Comparison of ENCODE assay signal across 13 cellular contexts in the genomic region with DNA sequence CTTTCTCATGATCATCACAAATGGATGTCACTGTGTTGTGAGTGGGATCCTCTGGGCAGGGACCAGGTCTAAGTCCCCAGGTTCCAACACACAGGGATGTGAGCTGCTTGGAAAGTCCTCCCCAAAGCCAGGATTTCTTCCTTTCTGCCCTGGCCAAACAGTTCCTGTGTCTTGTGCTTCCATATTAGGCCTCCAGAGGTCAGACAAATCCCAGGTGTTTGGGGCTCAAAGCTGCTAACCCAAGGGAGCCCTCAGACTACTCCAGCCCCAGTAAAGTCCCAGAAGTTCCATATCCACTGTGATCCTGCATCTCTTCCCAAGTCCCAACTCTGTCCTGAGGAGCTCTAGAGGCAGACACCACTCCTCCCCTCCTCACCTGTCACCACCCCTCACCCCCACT. TPM values are rescaled to one million over a fixed set of nuclear protein-coding genes. Genes with fewer than 3 reads are reported as not detected.
DNase-seq lines count a peak whose midpoint lies in the region; ATAC-seq and TF ChIP-seq lines count a peak whose summit lies in the region.
"Had no signal": no experiment of that assay in that cellular context is flagged by ENCODE, and none has a peak within 500 bp of the region (broad histone marks: within the 10 kb centered on the region; RNA-seq: fewer than 3 reads in every experiment).

No MANE protein-coding gene starts in this region.

- no peaks in the 10 kb centered on the region for H3K9me3 Mint-ChIP-seq in activated CD8-positive, alpha-beta T cell treated with anti-CD3 and anti-CD28 coated beads for 36 hours
- H3K9me3 Mint-ChIP-seq in activated CD8-positive, alpha-beta T cell treated with anti-CD3 and anti-CD28 coated beads, Interleukin-2, amount 10 ng/mL, durations not matched to agents 7 days and 5 days (ENCODE audit: insufficient read depth), result no peaks in the 10 kb centered on the region
- no peaks in the 10 kb centered on the region for H3K9me3 Mint-ChIP-seq in endothelial cell (ENCODE audit: unreplicated experiment)
- no peaks in the 10 kb centered on the region for H3K9me3 Mint-ChIP-seq in activated T-helper 17 cell treated with anti-CD3 and anti-CD28 coated beads, Interleukin-2, amount 50 U/mL, for 72 hours
- H3K9me3 Mint-ChIP-seq: activated T-cell treated with anti-CD3 and anti-CD28 coated beads, Interleukin-2, amount 50 U/mL, for 72 hours had no signal

- H3K9me3 ChIP-seq in smooth muscle cell (replicated peaks; ENCODE audit: low read depth) (no peaks in the 10 kb centered on the region), upper lobe of right lung (no peaks in the 10 kb centered on the region), vagina (no peaks in the 10 kb centered on the region)

- H3K4me2 ChIP-seq in smooth muscle cell, result no peak overlapping the region

- H3K79me2 ChIP-seq in smooth muscle cell (ENCODE audit: low read depth), result no peaks in the 10 kb centered on the region

- H3K9ac ChIP-seq in smooth muscle cell (ENCODE audit: low read depth), result no peak overlapping the region

- H3F3A ChIP-seq in smooth muscle cell (ENCODE audit: low read depth), result no peaks in the 10 kb centered on the region

- no peak overlapping the region for H3K27ac Mint-ChIP-seq in activated CD8-positive, alpha-beta T cell treated with anti-CD3 and anti-CD28 coated beads for 36 hours
- no peak overlapping the region for H3K27ac Mint-ChIP-seq in activated CD8-positive, alpha-beta T cell treated with anti-CD3 and anti-CD28 coated beads, Interleukin-2, amount 10 ng/mL, durations not matched to agents 7 days and 5 days
- no peak overlapping the region for H3K27ac Mint-ChIP-seq in endothelial cell (ENCODE audit: unreplicated experiment)
- H3K27ac Mint-ChIP-seq in activated T-helper 17 cell treated with anti-CD3 and anti-CD28 coated beads, Interleukin-2, amount 50 U/mL, for 72 hours, result no peak overlapping the region
- H3K27ac Mint-ChIP-seq: activated T-cell treated with anti-CD3 and anti-CD28 coated beads, Interleukin-2, amount 50 U/mL, for 72 hours had no signal

- no peaks in the 10 kb centered on the region for H3K36me3 ChIP-seq in smooth muscle cell (ENCODE audit: low read depth)
- no peaks in the 10 kb centered on the region for H3K36me3 ChIP-seq in upper lobe of right lung
- no peaks in the 10 kb centered on the region for H3K36me3 ChIP-seq in vagina

- DNase-seq in activated CD8-positive, alpha-beta T cell treated with anti-CD3 and anti-CD28 coated beads for 36 hours, result no peak
- no peak for DNase-seq in activated CD8-positive, alpha-beta T cell treated with anti-CD3 and anti-CD28 coated beads, Interleukin-2, amount 10 ng/mL, durations not matched to agents 7 days and 5 days
- DNase-seq in NCI-H460 (ENCODE audit: extremely low read depth, low read depth), result peak; percentile 2
- DNase-seq in endothelial cell (ENCODE audit: low spot score), result peak; percentile 20
- DNase-seq in smooth muscle cell (lab: John Stamatoyannopoulos, UW; ENCODE audit: unreplicated experiment), result no peak
- DNase-seq in upper lobe of right lung, result no peak
- DNase-seq in vagina (ENCODE audit: extremely low spot score in 2 of 2), result no peak
- DNase-seq: activated T-cell treated with anti-CD3 and anti-CD28 coated beads, Interleukin-2, amount 50 U/mL, for 72 hours; left cardiac atrium; stimulated activated naive CD8-positive, alpha-beta T cell treated with anti-CD3 and anti-CD28 coated beads, Interleukin-15, Interleukin-2, amounts not matched to agents 100 U/mL and 50 U/mL, for 24 hours had no signal

- H2AFZ ChIP-seq in smooth muscle cell (ENCODE audit: low read depth), result no peak overlapping the region

- no peak for TF ChIP-seq CTCF in activated CD8-positive, alpha-beta T cell treated with anti-CD3 and anti-CD28 coated beads for 36 hours (IDR thresholded peaks at IDR 0.05)
- TF ChIP-seq CTCF in endothelial cell (IDR thresholded peaks at IDR 0.05; ENCODE audit: unreplicated experiment) (peak; percentile 31), smooth muscle cell (IDR thresholded peaks at IDR 0.05; ENCODE audit: borderline replicate concordance, insufficient read depth, poor library complexity, severe bottlenecking) (peak; percentile 24), upper lobe of right lung (IDR thresholded peaks at IDR 0.05) (no peak), vagina (IDR thresholded peaks at IDR 0.05) (no peak)

- intact Hi-C loops in activated CD8-positive, alpha-beta T cell treated with anti-CD3 and anti-CD28 coated beads for 36 hours (cut with micrococcal nuclease), result no loop called here
- intact Hi-C loops in upper lobe of right lung (cut with DNase I), result no loop called here
- intact Hi-C loops in vagina (cut with DNase I), result no loop called here

- no peaks in the 10 kb centered on the region for H3K4me1 Mint-ChIP-seq in activated CD8-positive, alpha-beta T cell treated with anti-CD3 and anti-CD28 coated beads for 36 hours (ENCODE audit: low read depth)
- no peaks in the 10 kb centered on the region for H3K4me1 Mint-ChIP-seq in activated CD8-positive, alpha-beta T cell treated with anti-CD3 and anti-CD28 coated beads, Interleukin-2, amount 10 ng/mL, durations not matched to agents 7 days and 5 days (ENCODE audit: low read depth)
- H3K4me1 Mint-ChIP-seq in endothelial cell (ENCODE audit: unreplicated experiment), result peaks cover 8% of the 10 kb centered on the region
- H3K4me1 Mint-ChIP-seq in activated T-helper 17 cell treated with anti-CD3 and anti-CD28 coated beads, Interleukin-2, amount 50 U/mL, for 72 hours, result no peaks in the 10 kb centered on the region

- H4K20me1 ChIP-seq in smooth muscle cell (ENCODE audit: low read depth), result no peaks in the 10 kb centered on the region

- H3K4me1 ChIP-seq in smooth muscle cell (ENCODE audit: low read depth) (no peaks in the 10 kb centered on the region), upper lobe of right lung (no peaks in the 10 kb centered on the region), vagina (no peaks in the 10 kb centered on the region)

- no peaks in the 10 kb centered on the region for H3K27me3 Mint-ChIP-seq in activated CD8-positive, alpha-beta T cell treated with anti-CD3 and anti-CD28 coated beads for 36 hours
- no peaks in the 10 kb centered on the region for H3K27me3 Mint-ChIP-seq in activated CD8-positive, alpha-beta T cell treated with anti-CD3 and anti-CD28 coated beads, Interleukin-2, amount 10 ng/mL, durations not matched to agents 7 days and 5 days (ENCODE audit: low read depth)
- H3K27me3 Mint-ChIP-seq in endothelial cell (ENCODE audit: unreplicated experiment), result peaks cover 6% of the 10 kb centered on the region
- H3K27me3 Mint-ChIP-seq in activated T-helper 17 cell treated with anti-CD3 and anti-CD28 coated beads, Interleukin-2, amount 50 U/mL, for 72 hours, result no peaks in the 10 kb centered on the region

- H3K4me3 Mint-ChIP-seq in activated CD8-positive, alpha-beta T cell treated with anti-CD3 and anti-CD28 coated beads for 36 hours, result no peak overlapping the region
- no peak overlapping the region for H3K4me3 Mint-ChIP-seq in activated CD8-positive, alpha-beta T cell treated with anti-CD3 and anti-CD28 coated beads, Interleukin-2, amount 10 ng/mL, durations not matched to agents 7 days and 5 days
- H3K4me3 Mint-ChIP-seq in endothelial cell (ENCODE audit: unreplicated experiment), result no peak overlapping the region
- H3K4me3 Mint-ChIP-seq in activated T-helper 17 cell treated with anti-CD3 and anti-CD28 coated beads, Interleukin-2, amount 50 U/mL, for 72 hours, result no peak overlapping the region
- H3K4me3 Mint-ChIP-seq: activated T-cell treated with anti-CD3 and anti-CD28 coated beads, Interleukin-2, amount 50 U/mL, for 72 hours had no signal

- POLR2A ChIA-PET in activated CD8-positive, alpha-beta T cell treated with anti-CD3 and anti-CD28 coated beads for 36 hours (lab: Charles Lee), result no interaction called here
- POLR2A ChIA-PET in activated CD8-positive, alpha-beta T cell treated with anti-CD3 and anti-CD28 coated beads, Interleukin-2, amount 10 ng/mL, durations not matched to agents 7 days and 5 days (lab: Charles Lee), result no interaction called here

- H3K27me3 ChIP-seq in smooth muscle cell (ENCODE audit: low read depth), result no peaks in the 10 kb centered on the region
- H3K27me3 ChIP-seq in upper lobe of right lung, result no peaks in the 10 kb centered on the region
- no peaks in the 10 kb centered on the region for H3K27me3 ChIP-seq in vagina

- peaks cover 53% of the 10 kb centered on the region for H3K36me3 Mint-ChIP-seq in activated CD8-positive, alpha-beta T cell treated with anti-CD3 and anti-CD28 coated beads for 36 hours (ENCODE audit: low read depth)
- peaks cover 57% of the 10 kb centered on the region for H3K36me3 Mint-ChIP-seq in activated CD8-positive, alpha-beta T cell treated with anti-CD3 and anti-CD28 coated beads, Interleukin-2, amount 10 ng/mL, durations not matched to agents 7 days and 5 days (ENCODE audit: low read depth)
- H3K36me3 Mint-ChIP-seq in endothelial cell (ENCODE audit: low read depth, unreplicated experiment), result peaks cover 23% of the 10 kb centered on the region
- H3K36me3 Mint-ChIP-seq in activated T-helper 17 cell treated with anti-CD3 and anti-CD28 coated beads, Interleukin-2, amount 50 U/mL, for 72 hours (ENCODE audit: low read depth), result peaks cover 90% of the 10 kb centered on the region

- H3K4me3 ChIP-seq in smooth muscle cell (no peak overlapping the region), upper lobe of right lung (no peak overlapping the region), vagina (no peak overlapping the region)
- H3K4me3 ChIP-seq: skin epidermis had no signal

- peak; percentile 13 for ATAC-seq in activated CD8-positive, alpha-beta T cell treated with anti-CD3 and anti-CD28 coated beads for 36 hours
- no peak for ATAC-seq in activated CD8-positive, alpha-beta T cell treated with anti-CD3 and anti-CD28 coated beads, Interleukin-2, amount 10 ng/mL, durations not matched to agents 7 days and 5 days
- ATAC-seq in upper lobe of right lung, result no peak
- no peak for ATAC-seq in activated T-helper 17 cell treated with anti-CD3 and anti-CD28 coated beads, Interleukin-2, amount 50 U/mL, for 72 hours (replicated peaks)
- ATAC-seq: activated T-cell treated with anti-CD3 and anti-CD28 coated beads, Interleukin-2, amount 50 U/mL, for 72 hours; stimulated activated naive CD8-positive, alpha-beta T cell treated with anti-CD3 and anti-CD28 coated beads, Interleukin-15, Interleukin-2, amounts not matched to agents 100 U/mL and 50 U/mL, for 24 hours had no signal

- CTCF ChIA-PET in activated CD8-positive, alpha-beta T cell treated with anti-CD3 and anti-CD28 coated beads for 36 hours (lab: Charles Lee), result no interaction called here
- CTCF ChIA-PET in activated CD8-positive, alpha-beta T cell treated with anti-CD3 and anti-CD28 coated beads, Interleukin-2, amount 10 ng/mL, durations not matched to agents 7 days and 5 days (lab: Charles Lee), result interaction anchor here (0.7 to 1.0 kb wide), 3 partner anchors 13 to 191 kb away, joined by 3 read pairs; no protein-coding TSS in a partner anchor

- H3K27ac ChIP-seq in smooth muscle cell (ENCODE audit: low read depth) (no peak overlapping the region), upper lobe of right lung (no peak overlapping the region), vagina (no peak overlapping the region)
- H3K27ac ChIP-seq: C4-2B, skin epidermis had no signal

- TF ChIP-seq POLR2A in vagina (IDR thresholded peaks at IDR 0.05), result no peak

RNA-seq across cellular contexts. Expression of gene MAGOH, which starts 27.7 kb away (rescaled TPM):
- 10 to 100 TPM; 90.9 to 91.4 TPM for total RNA-seq in activated CD8-positive, alpha-beta T cell treated with anti-CD3 and anti-CD28 coated beads for 36 hours
- total RNA-seq in activated CD8-positive, alpha-beta T cell treated with anti-CD3 and anti-CD28 coated beads, Interleukin-2, amount 10 ng/mL, durations not matched to agents 7 days and 5 days, result 10 to 100 TPM; 83.1 to 85.2 TPM
- total RNA-seq in NCI-H460 (2014; rRNA removed; shearing (Covaris generic)), result 57.6 and 78.6 TPM in 2 replicates
- polyA plus RNA-seq in NCI-H460 (2014; cell fraction: nucleus; rRNA removed), result 13.3 and 36.0 TPM in 2 replicates
- 57.3 TPM for total RNA-seq in endothelial cell (ENCODE audit: unreplicated experiment)
- 30.5 and 37.3 TPM in 2 replicates for total RNA-seq in smooth muscle cell
- polyA plus RNA-seq in smooth muscle cell, result 28.5 and 38.4 TPM in 2 replicates
- 38.8 TPM for total RNA-seq in upper lobe of right lung
- 10 to 100 TPM; 49.6 to 83.9 TPM for total RNA-seq in activated T-helper 17 cell treated with anti-CD3 and anti-CD28 coated beads, Interleukin-2, amount 50 U/mL, for 72 hours
- 23.6 TPM for total RNA-seq in vagina

RNA-seq across cellular contexts. Expression of gene CZIB, which starts 45.6 kb away (rescaled TPM):
- total RNA-seq in activated CD8-positive, alpha-beta T cell treated with anti-CD3 and anti-CD28 coated beads for 36 hours, result 10 to 100 TPM; 35.3 to 36.4 TPM
- total RNA-seq in activated CD8-positive, alpha-beta T cell treated with anti-CD3 and anti-CD28 coated beads, Interleukin-2, amount 10 ng/mL, durations not matched to agents 7 days and 5 days, result 10 to 100 TPM; 44.3 to 45.5 TPM
- total RNA-seq in NCI-H460 (2014; rRNA removed; shearing (Covaris generic)), result 48.5 and 53.5 TPM in 2 replicates
- 82.5 and 83.9 TPM in 2 replicates for polyA plus RNA-seq in NCI-H460 (2014; cell fraction: nucleus; rRNA removed)
- total RNA-seq in endothelial cell (ENCODE audit: unreplicated experiment) (65.0 TPM), smooth muscle cell (39.3 and 49.4 TPM in 2 replicates), upper lobe of right lung (58.0 TPM), vagina (50.6 TPM)
- polyA plus RNA-seq in smooth muscle cell, result 45.8 and 47.9 TPM in 2 replicates
- 10 to 100 TPM; 43.0 to 48.8 TPM for total RNA-seq in activated T-helper 17 cell treated with anti-CD3 and anti-CD28 coated beads, Interleukin-2, amount 50 U/mL, for 72 hours

Comparison
In these comparisons a context has a peak if more than half of its experiments do, and no peak if none do; other contexts are left out.
1. DNase-seq: peak in NCI-H460 (single experiment) and endothelial cell (single experiment); none in activated CD8-positive, alpha-beta T cell treated with anti-CD3 and anti-CD28 coated beads for 36 hours (single experiment), activated CD8-positive, alpha-beta T cell treated with anti-CD3 and anti-CD28 coated beads, Interleukin-2, amount 10 ng/mL, durations not matched to agents 7 days and 5 days (single experiment), smooth muscle cell (single experiment), upper lobe of right lung (single experiment) and vagina (0 of 2).
2. CTCF ChIP-seq: peak in endothelial cell (single experiment) and smooth muscle cell (single experiment); none in activated CD8-positive, alpha-beta T cell treated with anti-CD3 and anti-CD28 coated beads for 36 hours (single experiment), upper lobe of right lung (single experiment) and vagina (0 of 3).